In genomic region chr10:119051775-119052174, GRCh38 we compare ENCODE assay signal across 26 cellular contexts.
"Had no signal": no experiment of that assay in that cellular context is flagged by ENCODE, and none has a peak within 500 bp of the region (broad histone marks: within the 10 kb centered on the region; RNA-seq: fewer than 3 reads in every experiment).

No MANE protein-coding gene starts in this region.

- H3K27ac ChIP-seq: breast epithelium had no signal

- H3K4me3 ChIP-seq: breast epithelium had no signal

- H3K4me1 ChIP-seq: breast epithelium had no signal

- H3K27me3 ChIP-seq: breast epithelium had no signal

- ATAC-seq: T-cell had no signal

- FAIRE-seq: RCC 7860, TTC549 had no signal

- DNase-seq: activated B cell treated with CpG ODN at 0.5 μM for 24 hours; activated CD4-positive, alpha-beta T cell treated with anti-CD3 and anti-CD28 coated beads for 1 hour; activated CD4-positive, alpha-beta T cell treated with anti-CD3 and anti-CD28 coated beads, Interleukin-2, amount 10 ng/mL, durations not matched to agents 24 days and 14 days; activated CD4-positive, alpha-beta T cell treated with anti-CD3 and anti-CD28 coated beads, Interleukin-2, amount 50 U/mL, for 48 hours; activated CD8-positive, alpha-beta memory T cell treated with anti-CD3 and anti-CD28 coated beads, Interleukin-2, amount 50 U/mL, for 48 hours; activated effector memory CD4-positive, alpha-beta T cell treated with Interleukin-2 at 50 U/mL for 16 hours; activated naive CD4-positive, alpha-beta T cell; activated T-cell treated with anti-CD3 and anti-CD28 coated beads, Interleukin-2, amount 50 U/mL, for 1 hour; aorta; MM.1S; NCI-H1105; NCI-H1436; NCI-H1694 treated with DMSO at 0.1 percent for 48 hours; NCI-H2029 treated with DMSO at 0.1 percent for 48 hours; NCI-H345; NCI-H510A; NCI-H526 treated with DMSO at 0.1 percent for 48 hours; NCI-H82; OCI-M1; SHP77 treated with DMSO at 0.1 percent for 48 hours; T-cell; T-helper 2 cell; T1000 had no signal

- H3K9me3 ChIP-seq: breast epithelium had no signal
